Comparison of ENCODE assay signal across 15 cellular contexts in genomic region chr6:170308761-170309160, GRCh38. TPM values are rescaled to one million over a fixed set of nuclear protein-coding genes. Genes with fewer than 3 reads are reported as not detected.
DNase-seq lines count a peak whose midpoint lies in the region; ATAC-seq, FAIRE-seq and TF ChIP-seq lines count a peak whose summit lies in the region.
"Had no signal": no experiment of that assay in that cellular context is flagged by ENCODE, and none has a peak within 500 bp of the region (broad histone marks: within the 10 kb centered on the region; RNA-seq: fewer than 3 reads in every experiment).

No MANE protein-coding gene starts in this region.

- peaks cover 3% of the 10 kb centered on the region for H3K36me3 Mint-ChIP-seq in activated naive CD4-positive, alpha-beta T cell treated with anti-CD3 and anti-CD28 coated beads, Interleukin-2, amount 50 U/mL, for 24 hours

- no peak for FAIRE-seq in keratinocyte (lab: Jason Lieb, UNC)

- no peak overlapping the region for H2AFZ ChIP-seq in SU-DHL-6 (ENCODE audit: low read depth, low read length, severe bottlenecking)
- H2AFZ ChIP-seq in keratinocyte (ENCODE audit: control insufficient read depth, low read length) = no peak overlapping the region

- H3K27me3 ChIP-seq in SU-DHL-6 (ENCODE audit: low read length) = no peaks in the 10 kb centered on the region
- no peaks in the 10 kb centered on the region for H3K27me3 ChIP-seq in keratinocyte (ENCODE audit: control insufficient read depth, extremely low read depth, insufficient read depth, low read length)

- dilution Hi-C loops in keratinocyte (cut with MboI; ENCODE audit: extremely low pct_ligation_motif_present, low sequenced_read_pairs) = no loop called here

- TF ChIP-seq CTCF in SU-DHL-6 (IDR thresholded peaks at IDR 0.05; ENCODE audit: insufficient read depth, low read length, poor library complexity, severe bottlenecking) = no peak
- TF ChIP-seq CTCF in keratinocyte (optimal IDR thresholded peaks at IDR 0.05 in 1 of 3, IDR thresholded peaks at IDR 0.05 in 1 of 3, conservative IDR thresholded peaks at IDR 0.05 in 1 of 3; ENCODE audit: extremely low read depth in 1 of 3, insufficient read depth in 2 of 3, low read length in 3 of 3) = no peak

- H3K9me2 ChIP-seq in SU-DHL-6 (replicated peaks; ENCODE audit: insufficient read depth, low read length) = no peaks in the 10 kb centered on the region

- no peaks in the 10 kb centered on the region for H3K9me1 ChIP-seq in keratinocyte (ENCODE audit: control insufficient read depth, extremely low read depth, insufficient read depth, low read length)

- H3K4me2 ChIP-seq in SU-DHL-6 (ENCODE audit: low read depth, low read length, poor library complexity, severe bottlenecking) (peak overlapping the region; percentile 92), keratinocyte (ENCODE audit: control insufficient read depth, extremely low read depth, insufficient read depth, low read depth, low read length) (peak overlapping the region; percentile 31)

- H3K4me1 ChIP-seq in keratinocyte (ENCODE audit: control insufficient read depth, extremely low read depth, insufficient read depth, low read length) = peaks cover 13% of the 10 kb centered on the region

- H3F3A ChIP-seq in SU-DHL-6 (ENCODE audit: insufficient read depth) = no peaks in the 10 kb centered on the region

- H3K4me1 Mint-ChIP-seq in activated naive CD4-positive, alpha-beta T cell treated with anti-CD3 and anti-CD28 coated beads, Interleukin-2, amount 50 U/mL, for 24 hours = peaks cover 60% of the 10 kb centered on the region
- H3K4me1 Mint-ChIP-seq in stimulated activated naive CD8-positive, alpha-beta T cell treated with anti-CD3 and anti-CD28 coated beads, Interleukin-15, amount 100 ng/mL, for 72 hours = peaks cover 52% of the 10 kb centered on the region

- H3K79me2 ChIP-seq in SU-DHL-6 (ENCODE audit: insufficient read depth, low read length) (peaks cover 64% of the 10 kb centered on the region), keratinocyte (ENCODE audit: control insufficient read depth, insufficient read depth, low read length) (peaks cover 71% of the 10 kb centered on the region)

- H4K20me1 ChIP-seq in SU-DHL-6 (ENCODE audit: low read depth, low read length) (peaks cover 11% of the 10 kb centered on the region; the same call in 1 of the 2 replicates), keratinocyte (ENCODE audit: control insufficient read depth, extremely low read depth, insufficient read depth, low read length) (no peaks in the 10 kb centered on the region)

- H3K4me3 ChIP-seq in SU-DHL-6 (ENCODE audit: insufficient read depth, low read length, poor library complexity, severe bottlenecking) = no peak overlapping the region
- no peak overlapping the region for H3K4me3 ChIP-seq in keratinocyte (ENCODE audit: control insufficient read depth in 2 of 3, extremely low read depth in 1 of 3, insufficient read depth in 2 of 3, low read depth in 1 of 3, low read length in 3 of 3)

- H3K27ac Mint-ChIP-seq in activated naive CD4-positive, alpha-beta T cell treated with anti-CD3 and anti-CD28 coated beads, Interleukin-2, amount 50 U/mL, for 24 hours = no peak overlapping the region
- no peak overlapping the region for H3K27ac Mint-ChIP-seq in stimulated activated naive CD8-positive, alpha-beta T cell treated with anti-CD3 and anti-CD28 coated beads, Interleukin-15, amount 100 ng/mL, for 72 hours

- H3K9ac ChIP-seq in SU-DHL-6 (ENCODE audit: low read length) (no peak overlapping the region), keratinocyte (ENCODE audit: control insufficient read depth, extremely low read depth, insufficient read depth, low read length) (no peak overlapping the region)

- H3K36me3 ChIP-seq in SU-DHL-6 (ENCODE audit: low read length) = 0 out of 2 replicates have a peak, but pooled peaks cover 3% of the 10 kb centered on the region
- peaks cover 0 to 5% of the 10 kb centered on the region in 2 experiments for H3K36me3 ChIP-seq in keratinocyte (ENCODE audit: control insufficient read depth in 2 of 2, extremely low read depth in 1 of 2, insufficient read depth in 2 of 2, low read length in 2 of 2)

- peak overlapping the region; percentile 49 for H3K4me3 Mint-ChIP-seq in activated naive CD4-positive, alpha-beta T cell treated with anti-CD3 and anti-CD28 coated beads, Interleukin-2, amount 50 U/mL, for 24 hours
- H3K4me3 Mint-ChIP-seq in stimulated activated naive CD8-positive, alpha-beta T cell treated with anti-CD3 and anti-CD28 coated beads, Interleukin-15, amount 100 ng/mL, for 72 hours = peak overlapping the region; percentile 38 to 70

- DNase-seq in activated naive CD4-positive, alpha-beta T cell treated with anti-CD3 and anti-CD28 coated beads, Interleukin-2, amount 50 U/mL, for 16 hours = no peak
- DNase-seq in keratinocyte (ENCODE audit: low read depth, low spot score) (no peak), NCI-H69 (lab: John Stamatoyannopoulos, UW) (no peak), posterior vena cava (ENCODE audit: low spot score) (no peak)
- DNase-seq in stimulated activated naive CD8-positive, alpha-beta T cell treated with anti-CD3 and anti-CD28 coated beads, Interleukin-15, amount 100 ng/mL, for 72 hours = no peak
- DNase-seq: activated CD8-positive, alpha-beta memory T cell treated with anti-CD3 and anti-CD28 coated beads for 24 hours; AML-193; amniotic stem cell; dermis blood vessel endothelial cell; NCI-H1417; stimulated activated CD4-positive, alpha-beta T cell treated with anti-CD3 and anti-CD28 coated beads, Interleukin-2, amount 100 ng/mL, for 24 hours had no signal

- H3K27ac ChIP-seq in SU-DHL-6 (ENCODE audit: low read depth, low read length) = no peak overlapping the region
- H3K27ac ChIP-seq in keratinocyte (ENCODE audit: control insufficient read depth, insufficient read depth, low read length) = no peak overlapping the region

- intact Hi-C loops in posterior vena cava (cut with DNase I) = no loop called here

- no peaks in the 10 kb centered on the region for H3K27me3 Mint-ChIP-seq in activated naive CD4-positive, alpha-beta T cell treated with anti-CD3 and anti-CD28 coated beads, Interleukin-2, amount 50 U/mL, for 24 hours
- no peaks in the 10 kb centered on the region for H3K27me3 Mint-ChIP-seq in stimulated activated naive CD8-positive, alpha-beta T cell treated with anti-CD3 and anti-CD28 coated beads, Interleukin-15, amount 100 ng/mL, for 72 hours

- ATAC-seq in stimulated activated naive CD8-positive, alpha-beta T cell treated with anti-CD3 and anti-CD28 coated beads, Interleukin-15, amount 100 ng/mL, for 72 hours = no peak
- no peak for ATAC-seq in HG02588 (IDR thresholded peaks at IDR 0.05; ENCODE audit: unreplicated experiment)

- H3K9me3 ChIP-seq in SU-DHL-6 (ENCODE audit: insufficient read depth, low read length) (no peaks in the 10 kb centered on the region), keratinocyte (ENCODE audit: control insufficient read depth, low read depth, low read length) (no peaks in the 10 kb centered on the region)

- H3K9me3 Mint-ChIP-seq in activated naive CD4-positive, alpha-beta T cell treated with anti-CD3 and anti-CD28 coated beads, Interleukin-2, amount 50 U/mL, for 24 hours = no peaks in the 10 kb centered on the region
- H3K9me3 Mint-ChIP-seq in stimulated activated naive CD8-positive, alpha-beta T cell treated with anti-CD3 and anti-CD28 coated beads, Interleukin-15, amount 100 ng/mL, for 72 hours = no peaks in the 10 kb centered on the region

RNA-seq across cellular contexts. Expression of gene FAM120B, which starts 2.2 kb away (rescaled TPM):
- 17.4 to 18.4 TPM (median 18.3 TPM) in 3 replicates for polyA plus RNA-seq in keratinocyte
- polyA plus RNA-seq in keratinocyte (2011; ENCODE audit: low read depth) = 31.0 TPM
- polyA plus RNA-seq in keratinocyte (2011; cell fraction: cytosol; rRNA removed) = 11.2 and 16.1 TPM in 2 replicates
- polyA plus RNA-seq in keratinocyte (2011; cell fraction: nucleus; rRNA removed) = 30.5 and 38.0 TPM in 2 replicates
- polyA plus RNA-seq in keratinocyte (2012; ENCODE audit: low replicate concordance) = 15.5 and 21.1 TPM in 2 replicates
- 34.0 to 46.8 TPM (median 38.6 TPM) in 3 replicates for polyA minus RNA-seq in keratinocyte
- 13.6 TPM for polyA minus RNA-seq in keratinocyte (2011; cell fraction: cytosol; rRNA and poly(A)+ RNA removed)
- polyA minus RNA-seq in keratinocyte (2011; cell fraction: nucleus; rRNA and poly(A)+ RNA removed) = 18.7 and 51.9 TPM in 2 replicates
- total RNA-seq in posterior vena cava = 10 to 100 TPM; 18.7 to 25.3 TPM

RNA-seq across cellular contexts. Expression of gene DLL1, which starts 17.9 kb away (rescaled TPM):
- polyA plus RNA-seq in keratinocyte = 6.5 to 14.2 TPM (median 8.2 TPM) in 3 replicates
- 2.7 TPM for polyA plus RNA-seq in keratinocyte (2011; ENCODE audit: low read depth)
- polyA plus RNA-seq in keratinocyte (2011; cell fraction: cytosol; rRNA removed) = 2.3 and 4.1 TPM in 2 replicates
- polyA plus RNA-seq in keratinocyte (2011; cell fraction: nucleus; rRNA removed) = 30.2 and 36.7 TPM in 2 replicates
- 2.3 and 15.9 TPM in 2 replicates for polyA plus RNA-seq in keratinocyte (2012; ENCODE audit: low replicate concordance)
- polyA minus RNA-seq in keratinocyte = 4.0 to 23.8 TPM (median 5.8 TPM) in 3 replicates
- polyA minus RNA-seq in keratinocyte (2011; cell fraction: cytosol; rRNA and poly(A)+ RNA removed) = 9.6 TPM
- 22.2 and 23.8 TPM in 2 replicates for polyA minus RNA-seq in keratinocyte (2011; cell fraction: nucleus; rRNA and poly(A)+ RNA removed)
- total RNA-seq in posterior vena cava = 10 to 100 TPM in 1 of 2 donors, 1 to 10 TPM in 1; 9.6 to 14.1 TPM
- total RNA-seq: T-helper 2 cell treated with Interferon-gamma antibody and Interleukin-4, amounts not matched to agents 100 ng/mL and 5 ng/mL, for 36 hours had no signal
